8 cellular contexts compared by ENCODE assay signal in genomic region chr22:32389685-32390084, GRCh38. TPM values are rescaled to one million over a fixed set of nuclear protein-coding genes. Genes with fewer than 3 reads are reported as not detected.
DNase-seq lines count a peak whose midpoint lies in the region; ATAC-seq and TF ChIP-seq lines count a peak whose summit lies in the region.

No MANE protein-coding gene starts in this region.

- no peak overlapping the region for H3K9ac ChIP-seq in mammary epithelial cell (ENCODE audit: insufficient read depth, low read length)

- dilution Hi-C loops in mammary epithelial cell (cut with HindIII; ENCODE audit: low sequenced_read_pairs) = no loop called here

- H3K79me2 ChIP-seq in mammary epithelial cell (ENCODE audit: insufficient read depth, low read length) (no peaks in the 10 kb centered on the region), osteoblast (ENCODE audit: insufficient read depth, low read length) (no peaks in the 10 kb centered on the region)

- no peak for ATAC-seq in aorta (ENCODE audit: low FRiP score)
- no peak for ATAC-seq in GM21723 (IDR thresholded peaks at IDR 0.05; ENCODE audit: unreplicated experiment)

- no peak overlapping the region for H3K27ac ChIP-seq in mammary epithelial cell (ENCODE audit: insufficient read depth, low read depth, low read length)
- H3K27ac ChIP-seq in osteoblast (ENCODE audit: low read depth, low read length) = no peak overlapping the region
- no peak overlapping the region for H3K27ac ChIP-seq in aorta (ENCODE audit: low read depth in 1 of 2, low read length in 2 of 2)

- TF ChIP-seq CTCF in mammary epithelial cell (conservative IDR thresholded peaks at IDR 0.05 in 1 of 2, IDR thresholded peaks at IDR 0.05 in 1 of 2; ENCODE audit: extremely low read depth in 1 of 2, insufficient read depth in 1 of 2, low read depth in 1 of 2, low read length in 2 of 2) (peak; percentile 26 to 39), osteoblast (IDR thresholded peaks at IDR 0.05; ENCODE audit: extremely low read depth, low read depth, low read length) (peak; percentile 54)

- no peak overlapping the region for H3K4me3 ChIP-seq in mammary epithelial cell (replicated peaks in 1 of 3; ENCODE audit: insufficient read depth in 1 of 3, low read depth in 2 of 3, low read length in 3 of 3)
- no peak overlapping the region for H3K4me3 ChIP-seq in osteoblast (ENCODE audit: insufficient read depth, low read length)
- no peak overlapping the region for H3K4me3 ChIP-seq in aorta (ENCODE audit: low read length in 2 of 2)

- H3K36me3 ChIP-seq in mammary epithelial cell (ENCODE audit: insufficient read depth, low read length) (peaks cover 33% of the 10 kb centered on the region), osteoblast (ENCODE audit: insufficient read depth, low read length) (peaks cover 72% of the 10 kb centered on the region), aorta (ENCODE audit: control insufficient read depth in 1 of 2, insufficient read depth in 2 of 2, low read length in 1 of 2) (peaks cover 13 to 34% of the 10 kb centered on the region in 2 donors)

- no peaks in the 10 kb centered on the region for H4K20me1 ChIP-seq in mammary epithelial cell (ENCODE audit: insufficient read depth, low read length)
- H4K20me1 ChIP-seq in osteoblast (ENCODE audit: insufficient read depth, low read length) = peaks cover 5% of the 10 kb centered on the region

- in situ Hi-C loops in mammary epithelial cell (cut with MboI; ENCODE audit: low sequenced_read_pairs in 2 of 2) = no loop called here

- H3K9me3 ChIP-seq in mammary epithelial cell (replicated peaks; ENCODE audit: insufficient read depth, low read length) (no peaks in the 10 kb centered on the region), osteoblast (ENCODE audit: low read depth, low read length) (no peaks in the 10 kb centered on the region), aorta (ENCODE audit: control insufficient read depth, low read length) (no peaks in the 10 kb centered on the region)

- intact Hi-C loops in mammary epithelial cell (cut with micrococcal nuclease) (no loop called here), aorta (cut with DNase I) (no loop called here)

- no peaks in the 10 kb centered on the region for H3K27me3 ChIP-seq in mammary epithelial cell (ENCODE audit: insufficient read depth, low read length)
- no peaks in the 10 kb centered on the region for H3K27me3 ChIP-seq in osteoblast (ENCODE audit: insufficient read depth, low read length)
- H3K27me3 ChIP-seq in aorta (ENCODE audit: control insufficient read depth in 1 of 2, insufficient read depth in 2 of 2, low read length in 1 of 2) = no peaks in the 10 kb centered on the region

- CTCF ChIA-PET in mammary epithelial cell (lab: Charles Lee; ENCODE audit: low non-redundant PET) = no interaction called here

- BruUV-seq in mammary epithelial cell (replicated peaks; lab: Mats Ljungman, UMichigan) = no TSS peak

- DNase-seq in SIG-M5 treated with dmso at 0.1 percent for 504 hours (lab: John Stamatoyannopoulos, UW; ENCODE audit: unreplicated experiment) = peak; percentile 11
- DNase-seq in SIG-M5 (lab: John Stamatoyannopoulos, UW) = no peak
- DNase-seq in M059J (ENCODE audit: low read depth) = peak; percentile 9
- no peak for DNase-seq in mammary epithelial cell
- DNase-seq in osteoblast (ENCODE audit: insufficient read length, low spot score, missing footprints) = no peak
- no peak for DNase-seq in aorta
- no peak for DNase-seq in NCI-H345 (lab: John Stamatoyannopoulos, UW)

- H2AFZ ChIP-seq in mammary epithelial cell (ENCODE audit: low read depth, low read length) = no peak overlapping the region
- no peak overlapping the region for H2AFZ ChIP-seq in osteoblast (ENCODE audit: low read length)

- no peaks in the 10 kb centered on the region for H3K4me1 ChIP-seq in mammary epithelial cell (ENCODE audit: insufficient read depth, low read length)
- H3K4me1 ChIP-seq in osteoblast (ENCODE audit: insufficient read depth, low read length) = no peaks in the 10 kb centered on the region
- H3K4me1 ChIP-seq in aorta (ENCODE audit: control insufficient read depth in 1 of 2, insufficient read depth in 2 of 2, low read length in 2 of 2) = no peaks in the 10 kb centered on the region

- 75% methylated on average over 4 of the region's 4 CpGs for WGBS in mammary epithelial cell (ENCODE audit: low coverage, missing lambda C conversion rate)
- 76 to 80% methylated on average over 4 of the region's 4 CpGs for WGBS in aorta, 2 donors

- no peak overlapping the region for H3K4me2 ChIP-seq in mammary epithelial cell (ENCODE audit: insufficient read depth, low read depth, low read length)
- H3K4me2 ChIP-seq in osteoblast (ENCODE audit: insufficient read depth, low read length) = no peak overlapping the region

RNA-seq across cellular contexts. Expression of gene RTCB, which starts 22.4 kb away (rescaled TPM):
- 86.3 and 93.2 TPM in 2 replicates for total RNA-seq in M059J (2014; rRNA removed; shearing (Covaris generic))
- 10 to 100 TPM; 75.8 to 84.7 TPM for total RNA-seq in mammary epithelial cell
- 104 TPM for polyA plus RNA-seq in mammary epithelial cell
- 57.1 TPM for polyA minus RNA-seq in mammary epithelial cell
- total RNA-seq in osteoblast = 95.8 and 107 TPM in 2 replicates
- 10 to 100 TPM; 48.7 to 50.0 TPM for total RNA-seq in aorta
- polyA plus RNA-seq in aorta = 10 to 100 TPM; 57.2 to 71.9 TPM

RNA-seq across cellular contexts. Expression of gene RFPL3, which starts 32.0 kb away (rescaled TPM):
- not detected in 2 replicates for total RNA-seq in M059J (2014; rRNA removed; shearing (Covaris generic))
- total RNA-seq in mammary epithelial cell (not detected), osteoblast (not detected in 2 replicates), aorta (not detected)
- polyA plus RNA-seq in mammary epithelial cell (not detected), aorta (not detected)
- not detected for polyA minus RNA-seq in mammary epithelial cell

Comparison
In these comparisons a context has a peak if more than half of its experiments do, and no peak if none do; other contexts are left out.
1. DNase-seq: peak in SIG-M5 treated with dmso at 0.1 percent for 504 hours (single experiment) and M059J (single experiment); none in SIG-M5 (single experiment), mammary epithelial cell (single experiment), osteoblast (single experiment), aorta (0 of 2) and NCI-H345 (single experiment).